ENCODE assay signal across 20 cellular contexts in genomic region chr11:45141171-45141570, GRCh38. TPM values are rescaled to one million over a fixed set of nuclear protein-coding genes. Genes with fewer than 3 reads are reported as not detected.
DNase-seq lines count a peak whose midpoint lies in the region; ATAC-seq lines count a peak whose summit lies in the region.
"Had no signal": no experiment of that assay in that cellular context is flagged by ENCODE, and none has a peak within 500 bp of the region (broad histone marks: within the 10 kb centered on the region; RNA-seq: fewer than 3 reads in every experiment).

No MANE protein-coding gene starts in this region.

- no peaks in the 10 kb centered on the region for H3K9me3 Mint-ChIP-seq in activated CD8-positive, alpha-beta T cell treated with anti-CD3 and anti-CD28 coated beads, Interleukin-2, amount 10 ng/mL, durations not matched to agents 7 days and 5 days (ENCODE audit: insufficient read depth)
- no peaks in the 10 kb centered on the region for H3K9me3 Mint-ChIP-seq in natural killer cell treated with Interleukin-12 subunit alpha and Interleukin-12 subunit beta and Interleukin-15 and Interleukin-18, amount 100 ng/mL, for 72 hours
- H3K9me3 Mint-ChIP-seq: activated CD4-positive, alpha-beta T cell treated with anti-CD3 and anti-CD28 coated beads, Interleukin-2, amount 10 ng/mL, durations not matched to agents 7 days and 5 days; natural killer cell had no signal

- CTCF ChIA-PET in activated CD8-positive, alpha-beta T cell treated with anti-CD3 and anti-CD28 coated beads, Interleukin-2, amount 10 ng/mL, durations not matched to agents 7 days and 5 days (lab: Charles Lee), result interaction anchor here (0.5 to 3.2 kb wide), 10 partner anchors 9 to 631 kb away, joined by 3 to 16 read pairs (median 4); no protein-coding TSS in a partner anchor

- H3K36me3 Mint-ChIP-seq in activated CD8-positive, alpha-beta T cell treated with anti-CD3 and anti-CD28 coated beads, Interleukin-2, amount 10 ng/mL, durations not matched to agents 7 days and 5 days (ENCODE audit: low read depth), result no peaks in the 10 kb centered on the region
- no peaks in the 10 kb centered on the region for H3K36me3 Mint-ChIP-seq in natural killer cell treated with Interleukin-12 subunit alpha and Interleukin-12 subunit beta and Interleukin-15 and Interleukin-18, amount 100 ng/mL, for 72 hours
- H3K36me3 Mint-ChIP-seq: natural killer cell had no signal

- ATAC-seq in HG02885 (IDR thresholded peaks at IDR 0.05; ENCODE audit: poor library complexity, unreplicated experiment) (peak; percentile 56), HG03460 (IDR thresholded peaks at IDR 0.05; ENCODE audit: unreplicated experiment) (no peak), GM18873 (IDR thresholded peaks at IDR 0.05; ENCODE audit: low FRiP score, unreplicated experiment) (no peak)
- peak; percentile 86 for ATAC-seq in activated CD8-positive, alpha-beta T cell treated with anti-CD3 and anti-CD28 coated beads, Interleukin-2, amount 10 ng/mL, durations not matched to agents 7 days and 5 days
- peak; percentile 85 to 93 for ATAC-seq in natural killer cell treated with Interleukin-12 subunit alpha and Interleukin-12 subunit beta and Interleukin-15 and Interleukin-18, amount 100 ng/mL, for 72 hours
- ATAC-seq: A549, gastroesophageal sphincter had no signal

- H3K4me3 Mint-ChIP-seq in activated CD8-positive, alpha-beta T cell treated with anti-CD3 and anti-CD28 coated beads, Interleukin-2, amount 10 ng/mL, durations not matched to agents 7 days and 5 days, result no peak overlapping the region
- H3K4me3 Mint-ChIP-seq in natural killer cell treated with Interleukin-12 subunit alpha and Interleukin-12 subunit beta and Interleukin-15 and Interleukin-18, amount 100 ng/mL, for 72 hours, result peak overlapping the region; percentile 12
- H3K4me3 Mint-ChIP-seq: activated CD4-positive, alpha-beta T cell treated with anti-CD3 and anti-CD28 coated beads, Interleukin-2, amount 10 ng/mL, durations not matched to agents 7 days and 5 days; natural killer cell had no signal

- no peak overlapping the region for H3K27ac Mint-ChIP-seq in activated CD8-positive, alpha-beta T cell treated with anti-CD3 and anti-CD28 coated beads, Interleukin-2, amount 10 ng/mL, durations not matched to agents 7 days and 5 days
- peak overlapping the region in 1 of 2 donors; percentile 22 for H3K27ac Mint-ChIP-seq in natural killer cell treated with Interleukin-12 subunit alpha and Interleukin-12 subunit beta and Interleukin-15 and Interleukin-18, amount 100 ng/mL, for 72 hours
- H3K27ac Mint-ChIP-seq: activated CD4-positive, alpha-beta T cell treated with anti-CD3 and anti-CD28 coated beads, Interleukin-2, amount 10 ng/mL, durations not matched to agents 7 days and 5 days; natural killer cell had no signal

- POLR2A ChIA-PET in activated CD8-positive, alpha-beta T cell treated with anti-CD3 and anti-CD28 coated beads, Interleukin-2, amount 10 ng/mL, durations not matched to agents 7 days and 5 days (lab: Charles Lee), result no interaction called here

- H3K4me1 Mint-ChIP-seq in activated CD8-positive, alpha-beta T cell treated with anti-CD3 and anti-CD28 coated beads, Interleukin-2, amount 10 ng/mL, durations not matched to agents 7 days and 5 days (ENCODE audit: low read depth), result peaks cover 29% of the 10 kb centered on the region
- H3K4me1 Mint-ChIP-seq in natural killer cell treated with Interleukin-12 subunit alpha and Interleukin-12 subunit beta and Interleukin-15 and Interleukin-18, amount 100 ng/mL, for 72 hours (ENCODE audit: low read depth in 2 of 2), result peaks cover 8 to 25% of the 10 kb centered on the region in 2 donors

- DNase-seq in activated CD4-positive, alpha-beta T cell treated with anti-CD3 and anti-CD28 coated beads for 48 hours, result peak; percentile 17
- no peak for DNase-seq in activated CD4-positive, alpha-beta T cell treated with anti-CD3 and anti-CD28 coated beads for 4 hours
- peak; percentile 58 for DNase-seq in activated CD8-positive, alpha-beta T cell treated with anti-CD3 and anti-CD28 coated beads, Interleukin-2, amount 10 ng/mL, durations not matched to agents 7 days and 5 days
- DNase-seq in natural killer cell treated with Interleukin-12 subunit alpha and Interleukin-12 subunit beta and Interleukin-15 and Interleukin-18, amount 100 ng/mL, for 72 hours (ENCODE audit: low spot score), result no peak
- no peak for DNase-seq in foreskin melanocyte
- DNase-seq: activated CD4-positive, alpha-beta T cell treated with anti-CD3 and anti-CD28 coated beads, Interleukin-2, amount 10 ng/mL, durations not matched to agents 7 days and 5 days; activated effector memory CD4-positive, alpha-beta T cell treated with Interleukin-2 at 50 U/mL for 16 hours; amygdala; KG1; kidney glomerular epithelial cell; natural killer cell; NCI-H1105 treated with DMSO at 0.1 percent for 48 hours; NCI-H2107; NCI-H524; stimulated activated CD4-positive, alpha-beta T cell treated with anti-CD3 and anti-CD28 coated beads, Interleukin-4, amount 100 ng/mL, for 1 hour had no signal

- peaks cover 57% of the 10 kb centered on the region for H3K27me3 Mint-ChIP-seq in activated CD8-positive, alpha-beta T cell treated with anti-CD3 and anti-CD28 coated beads, Interleukin-2, amount 10 ng/mL, durations not matched to agents 7 days and 5 days (ENCODE audit: low read depth)
- peaks cover 20 to 34% of the 10 kb centered on the region in 2 donors for H3K27me3 Mint-ChIP-seq in natural killer cell treated with Interleukin-12 subunit alpha and Interleukin-12 subunit beta and Interleukin-15 and Interleukin-18, amount 100 ng/mL, for 72 hours

RNA-seq across cellular contexts. Expression of gene PRDM11, which starts 5.3 kb away (rescaled TPM):
- 1 to 10 TPM; 3.5 to 3.6 TPM for total RNA-seq in activated CD8-positive, alpha-beta T cell treated with anti-CD3 and anti-CD28 coated beads, Interleukin-2, amount 10 ng/mL, durations not matched to agents 7 days and 5 days
- 1 to 10 TPM; 3.5 to 6.6 TPM for total RNA-seq in natural killer cell treated with Interleukin-12 subunit alpha and Interleukin-12 subunit beta and Interleukin-15 and Interleukin-18, amount 100 ng/mL, for 72 hours

Comparison
In these comparisons a context has a peak if more than half of its experiments do, and no peak if none do; other contexts are left out.
1. DNase-seq: peak in activated CD4-positive, alpha-beta T cell treated with anti-CD3 and anti-CD28 coated beads for 48 hours (single experiment) and activated CD8-positive, alpha-beta T cell treated with anti-CD3 and anti-CD28 coated beads, Interleukin-2, amount 10 ng/mL, durations not matched to agents 7 days and 5 days (single experiment); none in activated CD4-positive, alpha-beta T cell treated with anti-CD3 and anti-CD28 coated beads for 4 hours (0 of 2), natural killer cell treated with Interleukin-12 subunit alpha and Interleukin-12 subunit beta and Interleukin-15 and Interleukin-18, amount 100 ng/mL, for 72 hours (single experiment) and foreskin melanocyte (single experiment).
2. ATAC-seq: peak in HG02885 (single experiment), activated CD8-positive, alpha-beta T cell treated with anti-CD3 and anti-CD28 coated beads, Interleukin-2, amount 10 ng/mL, durations not matched to agents 7 days and 5 days (single experiment) and natural killer cell treated with Interleukin-12 subunit alpha and Interleukin-12 subunit beta and Interleukin-15 and Interleukin-18, amount 100 ng/mL, for 72 hours (2 of 2); none in HG03460 (single experiment) and GM18873 (single experiment).